Comparison of ENCODE assay signal across 1 cellular context in genomic region chr16:71916397-71916920, GRCh38.
TF ChIP-seq lines count a peak whose summit lies in the region.

No MANE protein-coding gene starts in this region.

TF ChIP-seq in WTC11, 78 proteins besides CTCF, POLR2A, EP300 and RAD21 (continued from another document):
- no peak for TF ChIP-seq ZNF532 (CRISPR knock-in tag; IDR thresholded peaks at IDR 0.05; ENCODE audit: borderline replicate concordance)
- TF ChIP-seq HMGXB4 (CRISPR knock-in tag; IDR thresholded peaks at IDR 0.05) = no peak
- no peak for TF ChIP-seq CREB1 (CRISPR knock-in tag; IDR thresholded peaks at IDR 0.05)
- no peak for TF ChIP-seq TEAD4 (CRISPR knock-in tag; IDR thresholded peaks at IDR 0.05)
- no peak for TF ChIP-seq HMGA2 (CRISPR knock-in tag; IDR thresholded peaks at IDR 0.05)
- no peak for TF ChIP-seq ZSCAN18 (CRISPR knock-in tag; IDR thresholded peaks at IDR 0.05)
TF ChIP-seq in WTC11: peak in this region for 0.
